8 cellular contexts compared by ENCODE assay signal in the genomic region with DNA sequence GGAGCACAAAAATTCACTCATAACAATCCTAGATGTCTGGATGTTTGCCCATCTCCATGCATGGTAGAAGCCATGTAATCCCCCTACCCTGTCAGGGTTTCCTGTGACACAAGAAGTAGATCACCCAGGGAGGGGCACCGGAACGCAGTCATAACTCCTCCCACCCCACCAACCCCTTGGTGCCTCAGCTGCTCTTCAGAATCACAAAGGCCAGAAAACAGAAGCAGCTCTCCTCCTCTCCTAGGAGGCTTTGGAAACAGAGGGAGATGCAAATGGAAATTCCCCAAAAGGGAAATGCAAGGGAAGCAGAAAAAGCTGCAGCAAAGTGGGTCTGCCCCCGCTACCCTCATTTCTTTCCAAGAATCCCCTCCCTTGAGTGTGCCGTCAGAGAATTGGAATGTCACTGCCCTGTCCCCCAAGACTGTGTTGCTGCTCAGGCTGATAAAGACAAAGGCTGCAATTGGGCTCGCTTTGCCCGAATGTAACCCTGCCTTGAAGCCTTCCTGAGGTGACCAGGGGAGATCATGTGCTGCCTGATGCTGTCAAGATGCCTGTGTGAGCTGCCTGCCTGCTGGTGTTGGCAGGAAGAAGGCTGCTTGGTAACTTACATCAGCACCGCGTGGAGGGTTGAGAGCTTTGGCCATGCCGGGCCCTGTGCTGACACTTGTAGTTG.
A peak's percentile ranks its signal among the peaks of the same experiment; 100 is the strongest.
DNase-seq lines count a peak whose midpoint lies in the region; ATAC-seq, FAIRE-seq and TF ChIP-seq lines count a peak whose summit lies in the region.

No MANE protein-coding gene starts in this region.

- CTCF ChIA-PET in activated CD8-positive, alpha-beta T cell treated with anti-CD3 and anti-CD28 coated beads for 36 hours (lab: Charles Lee): interaction anchor here (0.5 kb wide), 1 partner anchor 33 kb away, joined by 4 read pairs; no protein-coding TSS in a partner anchor
- CTCF ChIA-PET in activated CD8-positive, alpha-beta T cell treated with anti-CD3 and anti-CD28 coated beads, Interleukin-2, amount 10 ng/mL, durations not matched to agents 7 days and 5 days (lab: Charles Lee): no interaction called here

- H3K36me3 Mint-ChIP-seq in activated CD8-positive, alpha-beta T cell treated with anti-CD3 and anti-CD28 coated beads for 36 hours (ENCODE audit: low read depth): no peaks in the 10 kb centered on the region
- H3K36me3 Mint-ChIP-seq in activated CD8-positive, alpha-beta T cell treated with anti-CD3 and anti-CD28 coated beads, Interleukin-2, amount 10 ng/mL, durations not matched to agents 7 days and 5 days (ENCODE audit: low read depth): no peaks in the 10 kb centered on the region

- H3K4me1 ChIP-seq in keratinocyte (ENCODE audit: control insufficient read depth, extremely low read depth, insufficient read depth, low read length): peaks cover 16% of the 10 kb centered on the region

- dilution Hi-C loops in keratinocyte (cut with MboI; ENCODE audit: extremely low pct_ligation_motif_present, low sequenced_read_pairs): no loop called here

- no peaks in the 10 kb centered on the region for H3K27me3 ChIP-seq in keratinocyte (ENCODE audit: control insufficient read depth, extremely low read depth, insufficient read depth, low read length)

- peak; percentile 37 for ATAC-seq in activated CD8-positive, alpha-beta T cell treated with anti-CD3 and anti-CD28 coated beads for 36 hours
- no peak for ATAC-seq in activated CD8-positive, alpha-beta T cell treated with anti-CD3 and anti-CD28 coated beads, Interleukin-2, amount 10 ng/mL, durations not matched to agents 7 days and 5 days
- no peak for ATAC-seq in HG02798 (IDR thresholded peaks at IDR 0.05; ENCODE audit: poor library complexity, unreplicated experiment)

- H3K9me1 ChIP-seq in keratinocyte (ENCODE audit: control insufficient read depth, extremely low read depth, insufficient read depth, low read length): no peaks in the 10 kb centered on the region

- no peaks in the 10 kb centered on the region for H3K9me3 Mint-ChIP-seq in activated CD8-positive, alpha-beta T cell treated with anti-CD3 and anti-CD28 coated beads for 36 hours
- no peaks in the 10 kb centered on the region for H3K9me3 Mint-ChIP-seq in activated CD8-positive, alpha-beta T cell treated with anti-CD3 and anti-CD28 coated beads, Interleukin-2, amount 10 ng/mL, durations not matched to agents 7 days and 5 days (ENCODE audit: insufficient read depth)

- H3K27ac ChIP-seq in keratinocyte (ENCODE audit: control insufficient read depth, insufficient read depth, low read length) (no peak overlapping the region), skin epidermis (peak overlapping the region in 18 of 21 experiments; percentile 25 to 96 (median 58))

- no peak overlapping the region for H3K27ac Mint-ChIP-seq in activated CD8-positive, alpha-beta T cell treated with anti-CD3 and anti-CD28 coated beads for 36 hours
- no peak overlapping the region for H3K27ac Mint-ChIP-seq in activated CD8-positive, alpha-beta T cell treated with anti-CD3 and anti-CD28 coated beads, Interleukin-2, amount 10 ng/mL, durations not matched to agents 7 days and 5 days

- intact Hi-C loops in activated CD8-positive, alpha-beta T cell treated with anti-CD3 and anti-CD28 coated beads for 36 hours (cut with micrococcal nuclease): loop anchor here (5.0 to 10.0 kb wide), 3 partner anchors 61 to 411 kb away; a partner anchor contains a TSS

- no peaks in the 10 kb centered on the region for H3K9me3 ChIP-seq in keratinocyte (ENCODE audit: control insufficient read depth, low read depth, low read length)

- peak overlapping the region; percentile 49 for H2AFZ ChIP-seq in keratinocyte (ENCODE audit: control insufficient read depth, low read length)

- H3K4me2 ChIP-seq in keratinocyte (ENCODE audit: control insufficient read depth, extremely low read depth, insufficient read depth, low read depth, low read length): no peak overlapping the region

- H3K4me3 ChIP-seq in keratinocyte (ENCODE audit: control insufficient read depth in 2 of 3, extremely low read depth in 1 of 3, insufficient read depth in 2 of 3, low read depth in 1 of 3, low read length in 3 of 3) (no peak overlapping the region), skin epidermis (no peak overlapping the region)

- H3K4me1 Mint-ChIP-seq in activated CD8-positive, alpha-beta T cell treated with anti-CD3 and anti-CD28 coated beads for 36 hours (ENCODE audit: low read depth): peaks cover 32% of the 10 kb centered on the region
- peaks cover 31% of the 10 kb centered on the region for H3K4me1 Mint-ChIP-seq in activated CD8-positive, alpha-beta T cell treated with anti-CD3 and anti-CD28 coated beads, Interleukin-2, amount 10 ng/mL, durations not matched to agents 7 days and 5 days (ENCODE audit: low read depth)

- peaks cover 34% of the 10 kb centered on the region for H3K27me3 Mint-ChIP-seq in activated CD8-positive, alpha-beta T cell treated with anti-CD3 and anti-CD28 coated beads for 36 hours
- peaks cover 38% of the 10 kb centered on the region for H3K27me3 Mint-ChIP-seq in activated CD8-positive, alpha-beta T cell treated with anti-CD3 and anti-CD28 coated beads, Interleukin-2, amount 10 ng/mL, durations not matched to agents 7 days and 5 days (ENCODE audit: low read depth)

- H4K20me1 ChIP-seq in keratinocyte (ENCODE audit: control insufficient read depth, extremely low read depth, insufficient read depth, low read length): no peaks in the 10 kb centered on the region

- FAIRE-seq in keratinocyte (lab: Jason Lieb, UNC): no peak

- no peaks in the 10 kb centered on the region for H3K79me2 ChIP-seq in keratinocyte (ENCODE audit: control insufficient read depth, insufficient read depth, low read length)

- TF ChIP-seq CTCF in activated CD8-positive, alpha-beta T cell treated with anti-CD3 and anti-CD28 coated beads for 36 hours (IDR thresholded peaks at IDR 0.05): no peak
- no peak for TF ChIP-seq CTCF in keratinocyte (optimal IDR thresholded peaks at IDR 0.05 in 1 of 3, IDR thresholded peaks at IDR 0.05 in 1 of 3, conservative IDR thresholded peaks at IDR 0.05 in 1 of 3; ENCODE audit: extremely low read depth in 1 of 3, insufficient read depth in 2 of 3, low read length in 3 of 3)

- POLR2A ChIA-PET in activated CD8-positive, alpha-beta T cell treated with anti-CD3 and anti-CD28 coated beads for 36 hours (lab: Charles Lee): no interaction called here
- POLR2A ChIA-PET in activated CD8-positive, alpha-beta T cell treated with anti-CD3 and anti-CD28 coated beads, Interleukin-2, amount 10 ng/mL, durations not matched to agents 7 days and 5 days (lab: Charles Lee): interaction anchor here (1.2 kb wide), 1 partner anchor 9 kb away, joined by 4 read pairs; no protein-coding TSS in a partner anchor

- DNase-seq in activated CD8-positive, alpha-beta T cell treated with anti-CD3 and anti-CD28 coated beads for 36 hours: peak; percentile 42
- DNase-seq in activated CD8-positive, alpha-beta T cell treated with anti-CD3 and anti-CD28 coated beads, Interleukin-2, amount 10 ng/mL, durations not matched to agents 7 days and 5 days: no peak
- DNase-seq in central memory CD4-positive, alpha-beta T cell: peak; percentile 42
- no peak for DNase-seq in keratinocyte (ENCODE audit: low read depth, low spot score)
- no peak for DNase-seq in NCI-H1092 treated with DMSO at 0.1 percent for 48 hours (lab: John Stamatoyannopoulos, UW)
- no peak for DNase-seq in 8988T

- no peak overlapping the region for H3K9ac ChIP-seq in keratinocyte (ENCODE audit: control insufficient read depth, extremely low read depth, insufficient read depth, low read length)

- no peaks in the 10 kb centered on the region for H3K36me3 ChIP-seq in keratinocyte (ENCODE audit: control insufficient read depth in 2 of 2, extremely low read depth in 1 of 2, insufficient read depth in 2 of 2, low read length in 2 of 2)

- no peak overlapping the region for H3K4me3 Mint-ChIP-seq in activated CD8-positive, alpha-beta T cell treated with anti-CD3 and anti-CD28 coated beads for 36 hours
- H3K4me3 Mint-ChIP-seq in activated CD8-positive, alpha-beta T cell treated with anti-CD3 and anti-CD28 coated beads, Interleukin-2, amount 10 ng/mL, durations not matched to agents 7 days and 5 days: no peak overlapping the region

Comparison
In these comparisons a context has a peak if more than half of its experiments do, and no peak if none do; other contexts are left out.
1. DNase-seq: peak in activated CD8-positive, alpha-beta T cell treated with anti-CD3 and anti-CD28 coated beads for 36 hours (single experiment) and central memory CD4-positive, alpha-beta T cell (single experiment); none in activated CD8-positive, alpha-beta T cell treated with anti-CD3 and anti-CD28 coated beads, Interleukin-2, amount 10 ng/mL, durations not matched to agents 7 days and 5 days (single experiment), keratinocyte (single experiment), NCI-H1092 treated with DMSO at 0.1 percent for 48 hours (single experiment) and 8988T (single experiment).